19 cellular contexts compared by ENCODE assay signal in the genomic region with DNA sequence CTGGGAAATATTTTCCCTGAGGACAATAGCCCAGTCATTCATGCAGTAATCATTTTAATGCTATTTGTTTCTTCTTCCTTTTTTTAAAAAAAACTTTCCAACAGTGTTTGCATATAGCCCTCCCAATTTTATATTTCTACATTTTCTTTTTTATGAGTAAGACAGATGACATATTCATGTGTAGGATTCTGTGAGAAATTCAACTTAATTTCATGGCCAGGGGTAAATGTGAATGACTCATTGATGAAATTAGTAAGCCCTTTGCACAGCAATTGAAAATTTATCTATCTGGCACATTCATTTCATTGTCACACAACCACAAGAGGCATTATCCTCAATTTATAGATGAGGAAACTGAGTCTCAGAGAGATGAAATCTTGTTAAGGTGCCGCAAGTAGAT. TPM values are rescaled to one million over a fixed set of nuclear protein-coding genes. Genes with fewer than 3 reads are reported as not detected.
DNase-seq lines count a peak whose midpoint lies in the region; ATAC-seq and TF ChIP-seq lines count a peak whose summit lies in the region.
"Had no signal": no experiment of that assay in that cellular context is flagged by ENCODE, and none has a peak within 500 bp of the region (broad histone marks: within the 10 kb centered on the region; RNA-seq: fewer than 3 reads in every experiment).

No MANE protein-coding gene starts in this region.

- no peaks in the 10 kb centered on the region for H3K36me3 Mint-ChIP-seq in brain

- peak overlapping the region in 1 of 5 experiments; percentile 64 for H3K4me3 Mint-ChIP-seq in brain
- H3K4me3 Mint-ChIP-seq: CD8-positive, alpha-beta T cell had no signal

- peaks cover 0 to 3% (median 0%) of the 10 kb centered on the region in 5 experiments for H3K9me3 Mint-ChIP-seq in brain
- H3K9me3 Mint-ChIP-seq: CD8-positive, alpha-beta T cell had no signal

- TF ChIP-seq POLR2A in gastrocnemius medialis (IDR thresholded peaks at IDR 0.05), result no peak

- peaks cover 69% of the 10 kb centered on the region for H3K4me1 Mint-ChIP-seq in brain

- DNase-seq in EH (ENCODE audit: low read depth) (peak; percentile 61), GM03348 (ENCODE audit: low spot score) (peak; percentile 12), M059J (ENCODE audit: low read depth) (peak; percentile 42), gastrocnemius medialis (no peak)
- no peak for DNase-seq in stimulated activated CD4-positive, alpha-beta T cell treated with anti-CD3 and anti-CD28 coated beads, Interleukin-2, amount 100 ng/mL, for 24 hours
- DNase-seq: CD8-positive, alpha-beta T cell; DMS53; MV-4-11; NCI-H187; NCI-H2107; NCI-H510A treated with DMSO at 0.1 percent for 48 hours; PC-9; SJCRH30 had no signal

- intact Hi-C loops in gastrocnemius medialis (cut with DNase I; ENCODE audit: low total_unique reads), result no loop called here

- H3K9me3 ChIP-seq in gastrocnemius medialis, result no peaks in the 10 kb centered on the region
- H3K9me3 ChIP-seq: BLaER1 treated with 17β-estradiol and CSF1 and Interleukin-3, amounts not matched to agents 10 nM and 100 nM; HAP-1; SJCRH30 had no signal

- H3K27me3 Mint-ChIP-seq in brain, result no peaks in the 10 kb centered on the region

- in situ Hi-C loops in gastrocnemius medialis (cut with MboI; ENCODE audit: low sequenced_read_pairs in 4 of 4), result loop anchor here in 3 of 4 donors (25.0 kb wide), 3 partner anchors 512 to 1313 kb away; a partner anchor contains a TSS

- H3K27ac Mint-ChIP-seq in brain, result peak overlapping the region in 3 of 5 experiments; percentile 16 to 70 (median 63)
- H3K27ac Mint-ChIP-seq: CD8-positive, alpha-beta T cell had no signal

- no peak for ATAC-seq in gastrocnemius medialis
- ATAC-seq in GM19395 (IDR thresholded peaks at IDR 0.05; ENCODE audit: unreplicated experiment), result no peak
- no peak for ATAC-seq in GM21723 (IDR thresholded peaks at IDR 0.05; ENCODE audit: unreplicated experiment)
- ATAC-seq: CD8-positive, alpha-beta T cell; K562 had no signal

- H3K4me1 ChIP-seq in gastrocnemius medialis, result no peaks in the 10 kb centered on the region
- H3K4me1 ChIP-seq: HAP-1 had no signal

- no peak overlapping the region for H3K27ac ChIP-seq in gastrocnemius medialis
- H3K27ac ChIP-seq: BLaER1 treated with 17β-estradiol and CSF1 and Interleukin-3, amounts not matched to agents 10 nM and 100 nM; PC-9; SJCRH30 had no signal

- no peaks in the 10 kb centered on the region for H3K36me3 ChIP-seq in gastrocnemius medialis
- H3K36me3 ChIP-seq: BLaER1 treated with 17β-estradiol and CSF1 and Interleukin-3, amounts not matched to agents 10 nM and 100 nM; HAP-1; SJCRH30 had no signal

- TF ChIP-seq CTCF in brain (conservative IDR thresholded peaks at IDR 0.05), result no peak
- TF ChIP-seq CTCF in gastrocnemius medialis (IDR thresholded peaks at IDR 0.05 in 4 of 5, conservative IDR thresholded peaks at IDR 0.05 in 1 of 5), result no peak

- no peaks in the 10 kb centered on the region for H3K27me3 ChIP-seq in gastrocnemius medialis
- H3K27me3 ChIP-seq: BLaER1 treated with 17β-estradiol and CSF1 and Interleukin-3, amounts not matched to agents 10 nM and 100 nM; SJCRH30 had no signal

- no peak overlapping the region for H3K4me3 ChIP-seq in gastrocnemius medialis
- H3K4me3 ChIP-seq: BLaER1 treated with 17β-estradiol and CSF1 and Interleukin-3, amounts not matched to agents 10 nM and 100 nM; HAP-1; K562; PC-9; SJCRH30 had no signal

RNA-seq across cellular contexts. Expression of a gene that starts 13.7 kb away (rescaled TPM):
- 50.7 and 54.1 TPM in 2 replicates for total RNA-seq in M059J (2014; rRNA removed; shearing (Covaris generic))
- 32.5 TPM for polyA plus RNA-seq in brain (ENCODE audit: insufficient read depth, low read depth, low replicate concordance)
- total RNA-seq in gastrocnemius medialis, result 10 to 100 TPM; 36.4 to 59.4 (median 48.3) TPM

RNA-seq across cellular contexts. Expression of a gene that starts 37.5 kb away (rescaled TPM):
- 7.1 and 9.1 TPM in 2 replicates for total RNA-seq in M059J (2014; rRNA removed; shearing (Covaris generic))
- polyA plus RNA-seq in brain (ENCODE audit: insufficient read depth, low read depth, low replicate concordance), result 40.9 TPM
- 1 to 10 TPM in 3 of 4 donors, under 1 TPM in 1; 0.73 to 4.1 (median 2.2) TPM for total RNA-seq in gastrocnemius medialis

Comparison
In these comparisons a context has a peak if more than half of its experiments do, and no peak if none do; other contexts are left out.
1. DNase-seq: peak in EH (single experiment), GM03348 (single experiment) and M059J (single experiment); none in gastrocnemius medialis (0 of 2) and stimulated activated CD4-positive, alpha-beta T cell treated with anti-CD3 and anti-CD28 coated beads, Interleukin-2, amount 100 ng/mL, for 24 hours (0 of 2).